In the genomic region with DNA sequence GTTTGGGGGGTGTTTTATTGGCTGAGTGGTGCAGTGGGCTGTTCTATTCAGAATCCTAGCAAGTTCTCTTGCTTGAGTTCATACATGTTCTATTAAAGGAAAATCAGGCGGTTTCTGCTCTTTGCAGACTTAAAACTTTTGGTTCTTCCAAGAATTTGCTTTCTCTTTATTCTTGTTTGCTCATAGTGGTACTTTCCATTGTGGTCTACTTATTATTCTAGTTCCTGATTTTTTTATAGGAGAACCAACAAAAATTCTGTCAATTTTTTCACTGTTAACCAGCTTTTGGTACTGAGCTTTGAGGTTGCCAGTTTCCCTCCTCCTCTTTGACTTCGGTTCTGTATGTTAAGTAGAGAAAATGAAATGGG, we compare ENCODE assay signal across 11 cellular contexts. TPM values are rescaled to one million over a fixed set of nuclear protein-coding genes. Genes with fewer than 3 reads are reported as not detected.
A peak's percentile ranks its signal among the peaks of the same experiment; 100 is the strongest.
DNase-seq lines count a peak whose midpoint lies in the region; ATAC-seq and TF ChIP-seq lines count a peak whose summit lies in the region.
"Had no signal": no experiment of that assay in that cellular context is flagged by ENCODE, and none has a peak within 500 bp of the region (broad histone marks: within the 10 kb centered on the region; RNA-seq: fewer than 3 reads in every experiment).

No MANE protein-coding gene starts in this region.

- H3K4me1 ChIP-seq in endodermal cell (ENCODE audit: control insufficient read depth, insufficient read depth, low read length), result peaks cover 16% of the 10 kb centered on the region
- no peaks in the 10 kb centered on the region for H3K4me1 ChIP-seq in Karpas-422 (ENCODE audit: low read length)

- TF ChIP-seq CTCF in endodermal cell (conservative IDR thresholded peaks at IDR 0.05) (no peak), GM20000 (IDR thresholded peaks at IDR 0.05; ENCODE audit: extremely low read depth, missing control alignments) (no peak)

- peaks cover 25% of the 10 kb centered on the region for H3K4me1 Mint-ChIP-seq in stimulated activated naive CD8-positive, alpha-beta T cell treated with anti-CD3 and anti-CD28 coated beads, Interleukin-15, Interleukin-2, amounts not matched to agents 100 ng/mL and 50 ng/mL, for 24 hours (ENCODE audit: low read depth)
- peaks cover 20 to 26% (median 23%) of the 10 kb centered on the region in 3 donors for H3K4me1 Mint-ChIP-seq in IgD-negative memory B cell
- peaks cover 46% of the 10 kb centered on the region for H3K4me1 Mint-ChIP-seq in endodermal cell

- H4K20me1 ChIP-seq in Karpas-422 (ENCODE audit: insufficient read depth, low read depth, low read length), result peaks cover 42% of the 10 kb centered on the region

- H3K9me3 Mint-ChIP-seq in stimulated activated naive CD8-positive, alpha-beta T cell treated with anti-CD3 and anti-CD28 coated beads, Interleukin-15, Interleukin-2, amounts not matched to agents 100 ng/mL and 50 ng/mL, for 24 hours, result no peaks in the 10 kb centered on the region
- no peaks in the 10 kb centered on the region for H3K9me3 Mint-ChIP-seq in IgD-negative memory B cell
- H3K9me3 Mint-ChIP-seq in endodermal cell, result no peaks in the 10 kb centered on the region

- ATAC-seq in stimulated activated naive CD8-positive, alpha-beta T cell treated with anti-CD3 and anti-CD28 coated beads, Interleukin-15, Interleukin-2, amounts not matched to agents 100 U/mL and 50 U/mL, for 24 hours, result no peak

- H3K27me3 ChIP-seq in endodermal cell (ENCODE audit: control insufficient read depth, insufficient read depth, low read length, poor library complexity, severe bottlenecking), result no peaks in the 10 kb centered on the region
- H3K27me3 ChIP-seq in Karpas-422 (ENCODE audit: low read length), result no peaks in the 10 kb centered on the region
- H3K27me3 ChIP-seq: BE2C had no signal

- no peak overlapping the region for H3K4me2 ChIP-seq in Karpas-422 (ENCODE audit: low read depth, low read length, poor library complexity, severe bottlenecking)

- peaks cover 8% of the 10 kb centered on the region for H3K36me3 ChIP-seq in endodermal cell (ENCODE audit: control insufficient read depth, insufficient read depth, low read length)
- H3K36me3 ChIP-seq in Karpas-422 (ENCODE audit: insufficient read depth, low read length), result no peaks in the 10 kb centered on the region
- H3K36me3 ChIP-seq: BE2C, ovary had no signal

- no peak overlapping the region for H2AFZ ChIP-seq in Karpas-422 (ENCODE audit: low read length)

- H3K9ac ChIP-seq in endodermal cell (ENCODE audit: extremely low read depth, low read length, poor library complexity, severe bottlenecking), result no peak overlapping the region
- no peak overlapping the region for H3K9ac ChIP-seq in Karpas-422 (ENCODE audit: low read length)

- no peaks in the 10 kb centered on the region for H3K9me2 ChIP-seq in Karpas-422 (replicated peaks; ENCODE audit: insufficient read depth, low read length)

- peak overlapping the region; percentile 12 for H3K4me3 ChIP-seq in endodermal cell (ENCODE audit: low read length)
- H3K4me3 ChIP-seq in Karpas-422 (ENCODE audit: low read length), result no peak overlapping the region
- H3K4me3 ChIP-seq: ovary had no signal

- no peaks in the 10 kb centered on the region for H3K9me3 ChIP-seq in endodermal cell (ENCODE audit: control insufficient read depth, low read length)
- no peaks in the 10 kb centered on the region for H3K9me3 ChIP-seq in Karpas-422 (ENCODE audit: low read length)
- H3K9me3 ChIP-seq: BE2C, ovary had no signal

- peak overlapping the region; percentile 14 for H3K27ac ChIP-seq in endodermal cell (ENCODE audit: low read depth, low read length)
- H3K27ac ChIP-seq in Karpas-422 (ENCODE audit: low read length), result no peak overlapping the region
- H3K27ac ChIP-seq: ovary had no signal

- H3K79me2 ChIP-seq in Karpas-422 (ENCODE audit: low read length), result no peaks in the 10 kb centered on the region

- peak overlapping the region; percentile 35 for H3K4me3 Mint-ChIP-seq in stimulated activated naive CD8-positive, alpha-beta T cell treated with anti-CD3 and anti-CD28 coated beads, Interleukin-15, Interleukin-2, amounts not matched to agents 100 ng/mL and 50 ng/mL, for 24 hours
- H3K4me3 Mint-ChIP-seq in IgD-negative memory B cell, result no peak overlapping the region
- H3K4me3 Mint-ChIP-seq in endodermal cell, result no peak overlapping the region

- peaks cover 64% of the 10 kb centered on the region for H3K27me3 Mint-ChIP-seq in stimulated activated naive CD8-positive, alpha-beta T cell treated with anti-CD3 and anti-CD28 coated beads, Interleukin-15, Interleukin-2, amounts not matched to agents 100 ng/mL and 50 ng/mL, for 24 hours
- H3K27me3 Mint-ChIP-seq in IgD-negative memory B cell (peaks cover 2% of the 10 kb centered on the region), endodermal cell (ENCODE audit: insufficient read depth) (no peaks in the 10 kb centered on the region)

- peak overlapping the region; percentile 45 for H3K27ac Mint-ChIP-seq in stimulated activated naive CD8-positive, alpha-beta T cell treated with anti-CD3 and anti-CD28 coated beads, Interleukin-15, Interleukin-2, amounts not matched to agents 100 ng/mL and 50 ng/mL, for 24 hours
- H3K27ac Mint-ChIP-seq in IgD-negative memory B cell, result peak overlapping the region in 2 of 3 donors; percentile 6 to 8
- peak overlapping the region; percentile 71 for H3K27ac Mint-ChIP-seq in endodermal cell

- WGBS in endodermal cell (ENCODE audit: insufficient coverage in 1 of 2, insufficient read length in 1 of 2), 2 experiments, result 100% methylated on average over 1 of the region's 2 CpGs

- no peak for DNase-seq in stimulated activated naive CD8-positive, alpha-beta T cell treated with anti-CD3 and anti-CD28 coated beads, Interleukin-15, Interleukin-2, amounts not matched to agents 100 U/mL and 50 U/mL, for 24 hours
- no peak for DNase-seq in endodermal cell
- no peak for DNase-seq in Karpas-422
- no peak for DNase-seq in GM20000 (ENCODE audit: low spot score)
- no peak for DNase-seq in activated naive CD4-positive, alpha-beta T cell treated with anti-CD3 and anti-CD28 coated beads, Interleukin-2, amount 50 U/mL, for 16 hours
- no peak for DNase-seq in NCI-H146 (lab: John Stamatoyannopoulos, UW)
- DNase-seq: BE2C, NCI-H69, ovary had no signal

- H3K36me3 Mint-ChIP-seq in stimulated activated naive CD8-positive, alpha-beta T cell treated with anti-CD3 and anti-CD28 coated beads, Interleukin-15, Interleukin-2, amounts not matched to agents 100 ng/mL and 50 ng/mL, for 24 hours (ENCODE audit: low read depth), result no peaks in the 10 kb centered on the region
- H3K36me3 Mint-ChIP-seq in IgD-negative memory B cell (no peaks in the 10 kb centered on the region), endodermal cell (ENCODE audit: low read depth) (peaks cover 1% of the 10 kb centered on the region)

RNA-seq across cellular contexts. Expression of gene AFDN, which starts 6.7 kb away (rescaled TPM):
- 5.7 TPM for polyA plus RNA-seq in IgD-negative memory B cell
- 100 to 1,000 TPM; 214 to 239 TPM for total RNA-seq in endodermal cell
- polyA plus RNA-seq in endodermal cell (2013, experiment 1 of 2), result 167 TPM
- 150 TPM for polyA plus RNA-seq in endodermal cell (2013, experiment 2 of 2)
- 18.9 and 21.0 TPM in 2 replicates for total RNA-seq in Karpas-422 (2014; rRNA removed; shearing (Covaris generic); ENCODE audit: low replicate concordance)

Comparison
In these comparisons a context has a peak if more than half of its experiments do, and no peak if none do; other contexts are left out.
1. H3K27ac Mint-ChIP-seq: peak in every context shown above with its lines; median percentile 71 in endodermal cell; 45 in stimulated activated naive CD8-positive, alpha-beta T cell treated with anti-CD3 and anti-CD28 coated beads, Interleukin-15, Interleukin-2, amounts not matched to agents 100 ng/mL and 50 ng/mL, for 24 hours; 7 in IgD-negative memory B cell.